Comparison of ENCODE assay signal across 24 cellular contexts in the genomic region with DNA sequence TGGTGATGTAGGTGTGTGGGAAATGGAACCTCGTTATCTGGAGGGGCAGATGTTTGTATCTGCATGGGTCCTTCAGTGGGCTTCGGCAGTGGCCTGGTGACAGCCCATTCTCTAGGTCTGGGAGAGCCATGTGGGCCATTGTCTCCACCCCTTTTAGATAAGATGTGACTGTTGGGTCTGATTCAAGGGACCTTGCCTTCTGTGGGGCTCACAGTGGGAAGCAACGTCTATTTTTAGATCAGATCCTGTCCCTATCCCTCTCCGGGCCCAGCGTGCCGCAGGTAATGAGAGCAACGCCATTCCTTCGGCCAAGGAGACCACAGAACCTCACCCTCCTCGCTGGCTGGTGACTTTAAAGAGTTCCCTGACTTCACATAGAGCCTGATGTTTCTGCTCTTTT.
"Had no signal": no experiment of that assay in that cellular context is flagged by ENCODE, and none has a peak within 500 bp of the region (broad histone marks: within the 10 kb centered on the region; RNA-seq: fewer than 3 reads in every experiment).

No MANE protein-coding gene starts in this region.

- H3K27ac Mint-ChIP-seq: nephron; neural progenitor cell; progenitor cell of endocrine pancreas; stimulated activated effector memory CD8-positive, alpha-beta T cell treated with anti-CD3 and anti-CD28 coated beads, Interleukin-12 subunit alpha, Interleukin-12 subunit beta, amount 100 ng/mL, for 72 hours; stimulated activated naive CD8-positive, alpha-beta T cell treated with anti-CD3 and anti-CD28 coated beads, Interleukin-15, Interleukin-2, amounts not matched to agents 100 ng/mL and 50 ng/mL, for 24 hours had no signal

- H3K9me3 Mint-ChIP-seq: naive thymus-derived CD8-positive, alpha-beta T cell; nephron; stimulated activated effector memory CD8-positive, alpha-beta T cell treated with anti-CD3 and anti-CD28 coated beads, Interleukin-12 subunit alpha, Interleukin-12 subunit beta, amount 100 ng/mL, for 72 hours; stimulated activated naive CD8-positive, alpha-beta T cell treated with anti-CD3 and anti-CD28 coated beads, Interleukin-15, Interleukin-2, amounts not matched to agents 100 ng/mL and 50 ng/mL, for 24 hours had no signal

- DNase-seq: hypothalamus; immature natural killer cell; kidney; lower lobe of right lung; mammary epithelial cell; mesenchymal stem cell; naive thymus-derived CD8-positive, alpha-beta T cell; occipital lobe; ovary; sigmoid colon; small intestine; spleen; stimulated activated CD4-positive, alpha-beta T cell treated with anti-CD3 and anti-CD28 coated beads, Interleukin-4, amount 100 ng/mL, for 24 hours; stimulated activated naive CD4-positive, alpha-beta T cell; tibial artery; trophoblast cell; upper lobe of right lung; uterus had no signal

- H3K36me3 Mint-ChIP-seq: immature natural killer cell; naive thymus-derived CD8-positive, alpha-beta T cell; stimulated activated effector memory CD8-positive, alpha-beta T cell treated with anti-CD3 and anti-CD28 coated beads, Interleukin-12 subunit alpha, Interleukin-12 subunit beta, amount 100 ng/mL, for 72 hours had no signal

- H3K4me3 Mint-ChIP-seq: immature natural killer cell; naive thymus-derived CD8-positive, alpha-beta T cell; nephron; neural progenitor cell; stimulated activated effector memory CD8-positive, alpha-beta T cell treated with anti-CD3 and anti-CD28 coated beads, Interleukin-12 subunit alpha, Interleukin-12 subunit beta, amount 100 ng/mL, for 72 hours; stimulated activated naive CD8-positive, alpha-beta T cell treated with anti-CD3 and anti-CD28 coated beads, Interleukin-15, Interleukin-2, amounts not matched to agents 100 ng/mL and 50 ng/mL, for 24 hours had no signal

- H3K27me3 Mint-ChIP-seq: progenitor cell of endocrine pancreas; stimulated activated naive CD8-positive, alpha-beta T cell treated with anti-CD3 and anti-CD28 coated beads, Interleukin-15, Interleukin-2, amounts not matched to agents 100 ng/mL and 50 ng/mL, for 24 hours had no signal

- H3K4me1 Mint-ChIP-seq: immature natural killer cell; naive thymus-derived CD8-positive, alpha-beta T cell; nephron; stimulated activated effector memory CD8-positive, alpha-beta T cell treated with anti-CD3 and anti-CD28 coated beads, Interleukin-12 subunit alpha, Interleukin-12 subunit beta, amount 100 ng/mL, for 72 hours had no signal

- ATAC-seq: lower lobe of right lung; naive thymus-derived CD8-positive, alpha-beta T cell; right cardiac atrium; stimulated activated effector memory CD8-positive, alpha-beta T cell treated with anti-CD3 and anti-CD28 coated beads, Interleukin-12 subunit alpha, Interleukin-12 subunit beta, amount 100 ng/mL, for 72 hours; upper lobe of right lung had no signal
